In the genomic region with DNA sequence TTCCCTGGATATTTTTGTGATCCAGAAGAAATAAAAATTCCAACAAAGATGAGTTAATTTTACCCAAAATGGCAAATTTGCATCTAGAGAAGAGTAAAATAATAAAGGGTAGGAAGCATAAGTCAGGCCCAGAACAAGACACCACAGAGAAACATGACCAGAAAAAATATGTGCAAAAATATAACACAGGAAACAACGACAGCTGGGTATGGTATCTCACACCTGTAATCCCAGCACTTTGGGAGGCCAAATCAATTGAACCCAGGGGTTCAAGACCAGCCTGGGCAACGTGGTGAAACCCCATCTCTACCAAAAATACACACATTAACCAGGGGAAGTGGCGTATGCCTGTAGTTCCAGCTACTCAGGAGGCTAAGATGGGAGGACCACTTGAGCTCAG, we compare ENCODE assay signal across 16 cellular contexts. TPM values are rescaled to one million over a fixed set of nuclear protein-coding genes. Genes with fewer than 3 reads are reported as not detected.
A peak's percentile ranks its signal among the peaks of the same experiment; 100 is the strongest.
DNase-seq lines count a peak whose midpoint lies in the region; ATAC-seq and TF ChIP-seq lines count a peak whose summit lies in the region.
"Had no signal": no experiment of that assay in that cellular context is flagged by ENCODE, and none has a peak within 500 bp of the region (broad histone marks: within the 10 kb centered on the region; RNA-seq: fewer than 3 reads in every experiment).

No MANE protein-coding gene starts in this region.

- no peak for ATAC-seq in activated naive CD8-positive, alpha-beta T cell treated with anti-CD3 and anti-CD28 coated beads, Interleukin-2, amount 50 U/mL, for 24 hours
- ATAC-seq in effector memory CD8-positive, alpha-beta T cell (replicated peaks) = peak; percentile 39
- ATAC-seq in stimulated activated memory B cell treated with anti-CD40 and anti-IgM and Interleukin-4, amounts not matched to agents 10 μg/mL and 1 μg/mL and 100 μg/mL, for 72 hours = no peak
- ATAC-seq in left lobe of liver = no peak
- ATAC-seq: GM12878 had no signal

- DNase-seq in activated naive CD8-positive, alpha-beta T cell treated with anti-CD3 and anti-CD28 coated beads, Interleukin-2, amount 50 U/mL, for 24 hours = no peak
- DNase-seq in HFFc6 (no peak), left lobe of liver (ENCODE audit: low spot score) (no peak), NCI-H446 (lab: John Stamatoyannopoulos, UW) (no peak)
- no peak for DNase-seq in effector memory CD8-positive, alpha-beta T cell
- DNase-seq: GDM1, NCI-H1436 treated with DMSO at 0.1 percent for 48 hours, NCI-H2029 treated with DMSO at 0.1 percent for 48 hours, NCI-H2171 treated with DMSO at 0.1 percent for 48 hours, NCI-H748 treated with DMSO at 0.1 percent for 48 hours, OCI-M1, SHP77 treated with DMSO at 0.1 percent for 48 hours had no signal

- H3K27me3 Mint-ChIP-seq in activated naive CD8-positive, alpha-beta T cell = no peaks in the 10 kb centered on the region
- no peaks in the 10 kb centered on the region for H3K27me3 Mint-ChIP-seq in activated naive CD8-positive, alpha-beta T cell treated with anti-CD3 and anti-CD28 coated beads, Interleukin-2, amount 50 U/mL, for 24 hours
- H3K27me3 Mint-ChIP-seq in HFFc6 (ENCODE audit: insufficient read depth) = peaks cover 4% of the 10 kb centered on the region; the same call in 1 of the 2 replicates
- no peaks in the 10 kb centered on the region for H3K27me3 Mint-ChIP-seq in effector memory CD8-positive, alpha-beta T cell
- H3K27me3 Mint-ChIP-seq in stimulated activated memory B cell treated with anti-CD40 and anti-IgM and Interleukin-4, amounts not matched to agents 10 μg/mL and 1 μg/mL and 100 μg/mL, for 72 hours = no peaks in the 10 kb centered on the region
- H3K27me3 Mint-ChIP-seq: B cell had no signal

- peaks cover 18% of the 10 kb centered on the region for H3K4me1 Mint-ChIP-seq in activated naive CD8-positive, alpha-beta T cell (ENCODE audit: low read depth)
- H3K4me1 Mint-ChIP-seq in activated naive CD8-positive, alpha-beta T cell treated with anti-CD3 and anti-CD28 coated beads, Interleukin-2, amount 50 U/mL, for 24 hours = peaks cover 6% of the 10 kb centered on the region
- peaks cover 23% of the 10 kb centered on the region for H3K4me1 Mint-ChIP-seq in HFFc6 (ENCODE audit: low read depth)
- H3K4me1 Mint-ChIP-seq in effector memory CD8-positive, alpha-beta T cell (ENCODE audit: low read depth in 2 of 2) = peaks cover 8 to 11% of the 10 kb centered on the region in 2 donors
- H3K4me1 Mint-ChIP-seq in stimulated activated memory B cell treated with anti-CD40 and anti-IgM and Interleukin-4, amounts not matched to agents 10 μg/mL and 1 μg/mL and 100 μg/mL, for 72 hours = peaks cover 8% of the 10 kb centered on the region

- no peaks in the 10 kb centered on the region for H3K9me3 Mint-ChIP-seq in activated naive CD8-positive, alpha-beta T cell (ENCODE audit: low read depth)
- no peaks in the 10 kb centered on the region for H3K9me3 Mint-ChIP-seq in activated naive CD8-positive, alpha-beta T cell treated with anti-CD3 and anti-CD28 coated beads, Interleukin-2, amount 50 U/mL, for 24 hours
- H3K9me3 Mint-ChIP-seq in HFFc6 = no peaks in the 10 kb centered on the region
- no peaks in the 10 kb centered on the region for H3K9me3 Mint-ChIP-seq in effector memory CD8-positive, alpha-beta T cell
- H3K9me3 Mint-ChIP-seq in stimulated activated memory B cell treated with anti-CD40 and anti-IgM and Interleukin-4, amounts not matched to agents 10 μg/mL and 1 μg/mL and 100 μg/mL, for 72 hours = no peaks in the 10 kb centered on the region

- no peak for TF ChIP-seq CTCF in HFFc6 (IDR thresholded peaks at IDR 0.05)

- peaks cover 18% of the 10 kb centered on the region for H3K36me3 Mint-ChIP-seq in activated naive CD8-positive, alpha-beta T cell
- H3K36me3 Mint-ChIP-seq in activated naive CD8-positive, alpha-beta T cell treated with anti-CD3 and anti-CD28 coated beads, Interleukin-2, amount 50 U/mL, for 24 hours (ENCODE audit: low read depth) = peaks cover 76% of the 10 kb centered on the region
- H3K36me3 Mint-ChIP-seq in HFFc6 (ENCODE audit: low read depth) = peaks cover 61% of the 10 kb centered on the region
- H3K36me3 Mint-ChIP-seq in effector memory CD8-positive, alpha-beta T cell (ENCODE audit: insufficient read depth) = peaks cover 90% of the 10 kb centered on the region
- H3K36me3 Mint-ChIP-seq in stimulated activated memory B cell treated with anti-CD40 and anti-IgM and Interleukin-4, amounts not matched to agents 10 μg/mL and 1 μg/mL and 100 μg/mL, for 72 hours = peaks cover 73% of the 10 kb centered on the region

- peak overlapping the region; percentile 51 for H3K27ac Mint-ChIP-seq in activated naive CD8-positive, alpha-beta T cell
- no peak overlapping the region for H3K27ac Mint-ChIP-seq in activated naive CD8-positive, alpha-beta T cell treated with anti-CD3 and anti-CD28 coated beads, Interleukin-2, amount 50 U/mL, for 24 hours
- H3K27ac Mint-ChIP-seq in HFFc6 = peak overlapping the region; percentile 68
- H3K27ac Mint-ChIP-seq in effector memory CD8-positive, alpha-beta T cell = peak overlapping the region; percentile 71 to 85
- peak overlapping the region; percentile 37 for H3K27ac Mint-ChIP-seq in stimulated activated memory B cell treated with anti-CD40 and anti-IgM and Interleukin-4, amounts not matched to agents 10 μg/mL and 1 μg/mL and 100 μg/mL, for 72 hours

- H3K4me3 Mint-ChIP-seq in activated naive CD8-positive, alpha-beta T cell = no peak overlapping the region
- no peak overlapping the region for H3K4me3 Mint-ChIP-seq in activated naive CD8-positive, alpha-beta T cell treated with anti-CD3 and anti-CD28 coated beads, Interleukin-2, amount 50 U/mL, for 24 hours
- H3K4me3 Mint-ChIP-seq in HFFc6 = peak overlapping the region; percentile 23; the same call in 1 of the 2 replicates
- no peak overlapping the region for H3K4me3 Mint-ChIP-seq in effector memory CD8-positive, alpha-beta T cell
- H3K4me3 Mint-ChIP-seq in stimulated activated memory B cell treated with anti-CD40 and anti-IgM and Interleukin-4, amounts not matched to agents 10 μg/mL and 1 μg/mL and 100 μg/mL, for 72 hours = no peak overlapping the region
- H3K4me3 Mint-ChIP-seq: B cell had no signal

RNA-seq across cellular contexts. Expression of a gene that starts 39.7 kb away (rescaled TPM):
- total RNA-seq in HFFc6 (2021; fragmentation: NEBNext Ultra II Directional; extraction: Animal tissue kit (Norgen Biotek cat#: 25700)) = 10 to 100 TPM; 50.9 to 60.5 (median 56.7) TPM
- total RNA-seq in left lobe of liver = 17.1 TPM
